ENCODE assay signal across 10 cellular contexts in genomic region chr14:20679907-20680306, GRCh38.
DNase-seq lines count a peak whose midpoint lies in the region; ATAC-seq and TF ChIP-seq lines count a peak whose summit lies in the region.
"Had no signal": no experiment of that assay in that cellular context is flagged by ENCODE, and none has a peak within 500 bp of the region (broad histone marks: within the 10 kb centered on the region; RNA-seq: fewer than 3 reads in every experiment).

No MANE protein-coding gene starts in this region.

- H2AFZ ChIP-seq in parathyroid adenoma, result no peak overlapping the region

- no peaks in the 10 kb centered on the region for H3K79me2 ChIP-seq in parathyroid adenoma

- TF ChIP-seq CTCF in LNCaP clone FGC (IDR thresholded peaks at IDR 0.05; ENCODE audit: control insufficient read depth, extremely low read depth, insufficient read depth) (no peak), cardiac fibroblast (IDR thresholded peaks at IDR 0.05; ENCODE audit: low read depth, low read length) (no peak), parathyroid adenoma (IDR thresholded peaks at IDR 0.05) (no peak), coronary artery (IDR thresholded peaks at IDR 0.05) (no peak)

- ATAC-seq in HG02763 (IDR thresholded peaks at IDR 0.05; ENCODE audit: unreplicated experiment) (no peak), GM21390 (IDR thresholded peaks at IDR 0.05; ENCODE audit: unreplicated experiment) (no peak)
- ATAC-seq: lower lobe of right lung had no signal

- DNase-seq in NCI-H526 (lab: John Stamatoyannopoulos, UW), result peak; percentile 3 to 19
- no peak for DNase-seq in NCI-H526 treated with DMSO at 0.1 percent for 48 hours (lab: John Stamatoyannopoulos, UW)
- no peak for DNase-seq in LNCaP clone FGC (ENCODE audit: low read depth)
- peak; percentile 43 to 53 for DNase-seq in cardiac fibroblast (ENCODE audit: low read depth in 2 of 2)
- DNase-seq in coronary artery (ENCODE audit: low spot score), result no peak
- DNase-seq: lower lobe of right lung, WERI-Rb-1 had no signal

- H3K9ac ChIP-seq in parathyroid adenoma, result no peak overlapping the region

- peaks cover 15% of the 10 kb centered on the region for H3K4me1 ChIP-seq in parathyroid adenoma

- H3K27me3 ChIP-seq in parathyroid adenoma (ENCODE audit: control insufficient read depth, insufficient read depth, low read length), result no peaks in the 10 kb centered on the region

- H3K27ac ChIP-seq in parathyroid adenoma (no peak overlapping the region), coronary artery (no peak overlapping the region)
- H3K27ac ChIP-seq: WERI-Rb-1 had no signal

- no peaks in the 10 kb centered on the region for H3K9me3 ChIP-seq in parathyroid adenoma (ENCODE audit: control insufficient read depth, low read length)
- H3K9me3 ChIP-seq: lower lobe of right lung had no signal

- H3K36me3 ChIP-seq in parathyroid adenoma (ENCODE audit: control insufficient read depth, insufficient read depth, low read length), result no peaks in the 10 kb centered on the region
- H3K36me3 ChIP-seq: lower lobe of right lung, WERI-Rb-1 had no signal

- H3K4me3 ChIP-seq in LNCaP clone FGC (ENCODE audit: low read depth, low read length) (peak overlapping the region; percentile 79), cardiac fibroblast (replicated peaks in 1 of 2; ENCODE audit: low read depth in 2 of 2, low read length in 2 of 2) (no peak overlapping the region), parathyroid adenoma (ENCODE audit: low read depth, low read length) (no peak overlapping the region), coronary artery (no peak overlapping the region)
- H3K4me3 ChIP-seq: lower lobe of right lung had no signal

- H3K4me2 ChIP-seq in parathyroid adenoma (ENCODE audit: low read length), result peak overlapping the region; percentile 2

Comparison
In these comparisons a context has a peak if more than half of its experiments do, and no peak if none do; other contexts are left out.
1. DNase-seq: peak in NCI-H526 (2 of 2) and cardiac fibroblast (2 of 2); none in NCI-H526 treated with DMSO at 0.1 percent for 48 hours (single experiment), LNCaP clone FGC (single experiment) and coronary artery (single experiment).